Comparison of ENCODE assay signal across 9 cellular contexts in genomic region chr5:178839319-178839704, GRCh38. TPM values are rescaled to one million over a fixed set of nuclear protein-coding genes. Genes with fewer than 3 reads are reported as not detected.
DNase-seq lines count a peak whose midpoint lies in the region; ATAC-seq and TF ChIP-seq lines count a peak whose summit lies in the region.
"Had no signal": no experiment of that assay in that cellular context is flagged by ENCODE, and none has a peak within 500 bp of the region (broad histone marks: within the 10 kb centered on the region; RNA-seq: fewer than 3 reads in every experiment).

No MANE protein-coding gene starts in this region.

- H3K27me3 ChIP-seq in left lung = no peaks in the 10 kb centered on the region

- TF ChIP-seq CTCF in AG10803 (conservative IDR thresholded peaks at IDR 0.05; ENCODE audit: low read length) = peak; percentile 38
- TF ChIP-seq CTCF in MCF 10A (IDR thresholded peaks at IDR 0.05; ENCODE audit: unreplicated experiment) = peak; percentile 93
- TF ChIP-seq CTCF in left lung (IDR thresholded peaks at IDR 0.05) = peak; percentile 32 to 48

- BruUV-seq in MCF 10A (replicated peaks; lab: Mats Ljungman, UMichigan) = no TSS peak

- H3K4me3 ChIP-seq in AG10803 (ENCODE audit: low read length) (no peak overlapping the region), left lung (no peak overlapping the region)

- H3K27ac Mint-ChIP-seq in T-cell (no peak overlapping the region), MCF 10A (ENCODE audit: low read depth, unreplicated experiment) (no peak overlapping the region)
- H3K27ac Mint-ChIP-seq: stimulated activated naive CD8-positive, alpha-beta T cell treated with anti-CD3 and anti-CD28 coated beads, Interleukin-15, Interleukin-2, amounts not matched to agents 100 ng/mL and 50 ng/mL, for 24 hours had no signal

- H3K4me3 Mint-ChIP-seq in T-cell (no peak overlapping the region), MCF 10A (ENCODE audit: unreplicated experiment) (no peak overlapping the region)
- H3K4me3 Mint-ChIP-seq: stimulated activated naive CD8-positive, alpha-beta T cell treated with anti-CD3 and anti-CD28 coated beads, Interleukin-15, Interleukin-2, amounts not matched to agents 100 ng/mL and 50 ng/mL, for 24 hours had no signal

- H3K9me3 ChIP-seq in left lung = no peaks in the 10 kb centered on the region

- H3K27ac ChIP-seq in left lung = no peak overlapping the region

- CTCF ChIA-PET in T-cell (lab: Charles Lee) = no interaction called here
- CTCF ChIA-PET in MCF 10A (lab: Yijun Ruan, JAX) = interaction anchor here (0.5 to 5.0 kb wide), 16 partner anchors 10 to 654 kb away, joined by 3 to 51 read pairs (median 4); partner anchors contain the start of gene ZNF354A

- H3K9me3 Mint-ChIP-seq in T-cell (no peaks in the 10 kb centered on the region), MCF 10A (ENCODE audit: unreplicated experiment) (no peaks in the 10 kb centered on the region)
- H3K9me3 Mint-ChIP-seq: stimulated activated naive CD8-positive, alpha-beta T cell treated with anti-CD3 and anti-CD28 coated beads, Interleukin-15, Interleukin-2, amounts not matched to agents 100 ng/mL and 50 ng/mL, for 24 hours had no signal

- no peaks in the 10 kb centered on the region for H3K4me1 ChIP-seq in left lung

- DNase-seq in AG10803 (ENCODE audit: low read depth) = no peak
- DNase-seq in HT-29 (ENCODE audit: low spot score) = peak; percentile 71
- peak in 31 of 34 experiments; percentile 5 to 55 (median 32) for DNase-seq in T-cell
- DNase-seq in MCF 10A (ENCODE audit: unreplicated experiment) = peak; percentile 75
- DNase-seq in left lung = peak; percentile 66 to 83
- peak; percentile 4 for DNase-seq in stimulated activated CD8-positive, alpha-beta memory T cell treated with anti-CD3 and anti-CD28 coated beads, Interleukin-7, amount 100 ng/mL, for 24 hours (ENCODE audit: low read depth)

- H3K4me1 Mint-ChIP-seq in T-cell (no peaks in the 10 kb centered on the region), MCF 10A (ENCODE audit: insufficient read depth, unreplicated experiment) (peaks cover 5% of the 10 kb centered on the region)

- H3K36me3 ChIP-seq in left lung = no peaks in the 10 kb centered on the region

- H3K36me3 Mint-ChIP-seq in T-cell (no peaks in the 10 kb centered on the region), MCF 10A (ENCODE audit: insufficient read depth, unreplicated experiment) (no peaks in the 10 kb centered on the region)

- POLR2A ChIA-PET in T-cell (lab: Charles Lee) = no interaction called here
- POLR2A ChIA-PET in MCF 10A (lab: Yijun Ruan, JAX) = interaction anchor here (1.0 to 4.9 kb wide), 2 partner anchors 13 to 53 kb away, joined by 5 to 19 read pairs; no protein-coding TSS in a partner anchor

- ATAC-seq in T-cell (replicated peaks in 1 of 4) (peak in 3 of 4 experiments; percentile 46 to 69 (median 58)), left lung (peak; percentile 99), GM18867 (IDR thresholded peaks at IDR 0.05; ENCODE audit: unreplicated experiment) (no peak), GM18870 (IDR thresholded peaks at IDR 0.05; ENCODE audit: unreplicated experiment) (no peak)

- intact Hi-C loops in MCF 10A (cut with micrococcal nuclease) = loop anchor here (1.0 to 5.0 kb wide), 7 partner anchors 47 to 655 kb away; partner anchors contain the start of genes CLK4 and ZNF354A
- intact Hi-C loops in left lung (cut with DNase I) = no loop called here

- H3K27me3 Mint-ChIP-seq in T-cell (no peaks in the 10 kb centered on the region), MCF 10A (ENCODE audit: insufficient read depth, unreplicated experiment) (no peaks in the 10 kb centered on the region)
- H3K27me3 Mint-ChIP-seq: stimulated activated naive CD8-positive, alpha-beta T cell treated with anti-CD3 and anti-CD28 coated beads, Interleukin-15, Interleukin-2, amounts not matched to agents 100 ng/mL and 50 ng/mL, for 24 hours had no signal

RNA-seq across cellular contexts. Expression of gene ZNF354B, which starts 20.4 kb away (rescaled TPM):
- 12.4 and 13.2 TPM in 2 replicates for total RNA-seq in HT-29 (2014; rRNA removed; shearing (Covaris generic))
- total RNA-seq in T-cell = 10 to 100 TPM; 14.5 to 37.8 (median 32.5) TPM
- total RNA-seq in MCF 10A (2022) = 24.4 and 24.8 TPM in 2 replicates
- 10 to 100 TPM; 13.3 to 15.5 TPM for total RNA-seq in left lung

RNA-seq across cellular contexts. Expression of gene ZFP2, which starts 56.4 kb away (rescaled TPM):
- not detected in 2 replicates for total RNA-seq in HT-29 (2014; rRNA removed; shearing (Covaris generic))
- total RNA-seq in T-cell (1 to 10 TPM in 3 of 5 donors, under 1 TPM in 2; 0.65 to 1.8 (median 1.1) TPM), MCF 10A (2022) (0.49 and 0.54 TPM in 2 replicates), left lung (1 to 10 TPM; 1.2 to 1.8 TPM)

Comparison
In these comparisons a context has a peak if more than half of its experiments do, and no peak if none do; other contexts are left out.
1. CTCF ChIP-seq: peak in every context shown above with its lines; median percentile 93 in MCF 10A; 40 in left lung; 38 in AG10803.
2. ATAC-seq: peak in T-cell (3 of 4) and left lung (single experiment); none in GM18867 (single experiment) and GM18870 (single experiment).